Comparison of ENCODE assay signal across 27 cellular contexts in genomic region chr2:78218066-78218465, GRCh38.
DNase-seq lines count a peak whose midpoint lies in the region; ATAC-seq, FAIRE-seq and TF ChIP-seq lines count a peak whose summit lies in the region.
"Had no signal": no experiment of that assay in that cellular context is flagged by ENCODE, and none has a peak within 500 bp of the region (broad histone marks: within the 10 kb centered on the region; RNA-seq: fewer than 3 reads in every experiment).

No MANE protein-coding gene starts in this region.

- H3K9me3 ChIP-seq in HepG2 (ENCODE audit: low read length), result no peaks in the 10 kb centered on the region
- H3K9me3 ChIP-seq in right lobe of liver, result no peaks in the 10 kb centered on the region
- H3K9me3 ChIP-seq in IMR-90 (ENCODE audit: control insufficient read depth, insufficient read depth, low read length), result peaks cover under 1% of the 10 kb centered on the region; the same call in 1 of the 2 replicates
- peaks cover 39% of the 10 kb centered on the region for H3K9me3 ChIP-seq in Karpas-422 (ENCODE audit: low read length)
- no peaks in the 10 kb centered on the region for H3K9me3 ChIP-seq in neural progenitor cell (ENCODE audit: low read depth)
- no peaks in the 10 kb centered on the region for H3K9me3 ChIP-seq in pancreas
- H3K9me3 ChIP-seq: BE2C, BLaER1 had no signal

- H2AFZ ChIP-seq in HepG2 (ENCODE audit: low read length) (no peak overlapping the region), IMR-90 (replicated peaks; ENCODE audit: low read length, poor library complexity) (no peak overlapping the region), Karpas-422 (ENCODE audit: low read length) (no peak overlapping the region), neural progenitor cell (replicated peaks) (no peak overlapping the region)

- H3K79me2 ChIP-seq in HepG2 (ENCODE audit: insufficient read depth, low read length), result peaks cover 31% of the 10 kb centered on the region
- H3K79me2 ChIP-seq in Karpas-422 (ENCODE audit: low read length), result no peaks in the 10 kb centered on the region
- no peaks in the 10 kb centered on the region for H3K79me2 ChIP-seq in neural progenitor cell (ENCODE audit: low read depth)

- H3K36me3 ChIP-seq in HepG2 (replicated peaks in 1 of 2; ENCODE audit: control insufficient read depth in 1 of 2, insufficient read depth in 2 of 2, low read length in 2 of 2), result no peaks in the 10 kb centered on the region
- H3K36me3 ChIP-seq in right lobe of liver, result no peaks in the 10 kb centered on the region
- no peaks in the 10 kb centered on the region for H3K36me3 ChIP-seq in IMR-90 (ENCODE audit: control insufficient read depth, insufficient read depth, low read length)
- no peaks in the 10 kb centered on the region for H3K36me3 ChIP-seq in Karpas-422 (ENCODE audit: insufficient read depth, low read length)
- H3K36me3 ChIP-seq in neural progenitor cell, result no peaks in the 10 kb centered on the region
- H3K36me3 ChIP-seq in pancreas, result no peaks in the 10 kb centered on the region
- H3K36me3 ChIP-seq: BE2C, BLaER1 had no signal

- H3K9me2 ChIP-seq in Karpas-422 (replicated peaks; ENCODE audit: insufficient read depth, low read length), result no peaks in the 10 kb centered on the region

- H4K8ac ChIP-seq in IMR-90 (ENCODE audit: low read depth in 2 of 2, low read length in 2 of 2), result no peak overlapping the region

- H2BK20ac ChIP-seq in IMR-90 (ENCODE audit: low read depth, low read length), result no peak overlapping the region

- H3K14ac ChIP-seq in IMR-90 (replicated peaks; ENCODE audit: low read depth, low read length), result no peak overlapping the region

- H3K23ac ChIP-seq in IMR-90 (ENCODE audit: low read depth, low read length), result no peak overlapping the region

- intact Hi-C loops in HepG2 (cut with micrococcal nuclease; ENCODE audit: unreplicated experiment), result no loop called here
- intact Hi-C loops in right lobe of liver (cut with DNase I), result no loop called here
- intact Hi-C loops in IMR-90 (cut with micrococcal nuclease), result no loop called here
- intact Hi-C loops in pancreas (cut with DNase I), result no loop called here

- TF ChIP-seq POLR2A in HepG2 (IDR thresholded peaks at IDR 0.05; ENCODE audit: insufficient read depth in 1 of 2, low read depth in 2 of 2, low read length in 2 of 2), result no peak
- TF ChIP-seq POLR2A in right lobe of liver (IDR thresholded peaks at IDR 0.05), result no peak
- no peak for TF ChIP-seq POLR2A in IMR-90 (IDR thresholded peaks at IDR 0.05; ENCODE audit: low read depth, low read length)

- no peaks in the 10 kb centered on the region for H3K4me1 Mint-ChIP-seq in neural progenitor cell
- H3K4me1 Mint-ChIP-seq: CD14-positive monocyte; CD4-positive, alpha-beta memory T cell; CD4-positive, CD25-positive, alpha-beta regulatory T cell; CD8-positive, alpha-beta memory T cell had no signal

- no peak overlapping the region for H4K5ac ChIP-seq in IMR-90 (ENCODE audit: low read depth, low read length)

- H2BK120ac ChIP-seq in IMR-90 (ENCODE audit: low read depth, low read length), result no peak overlapping the region

- no peaks in the 10 kb centered on the region for H3K79me1 ChIP-seq in IMR-90 (ENCODE audit: low read depth in 1 of 2, low read length in 2 of 2)

- no peak overlapping the region for H3K27ac ChIP-seq in HepG2 (ENCODE audit: extremely low read length, insufficient read depth, low read length)
- H3K27ac ChIP-seq in right lobe of liver, result no peak overlapping the region
- H3K27ac ChIP-seq in IMR-90 (ENCODE audit: insufficient read depth, low read length), result no peak overlapping the region
- H3K27ac ChIP-seq in Karpas-422 (ENCODE audit: low read length), result no peak overlapping the region
- H3K27ac ChIP-seq in neural progenitor cell, result no peak overlapping the region
- H3K27ac ChIP-seq in pancreas, result no peak overlapping the region
- H3K27ac ChIP-seq: BLaER1 had no signal

- no peak overlapping the region for H3K4me3 ChIP-seq in HepG2 (replicated peaks in 1 of 3; ENCODE audit: insufficient read depth in 1 of 3, low read depth in 2 of 3, low read length in 3 of 3)
- no peak overlapping the region for H3K4me3 ChIP-seq in right lobe of liver
- H3K4me3 ChIP-seq in IMR-90 (ENCODE audit: insufficient read depth, low read depth, low read length), result no peak overlapping the region
- no peak overlapping the region for H3K4me3 ChIP-seq in Karpas-422 (ENCODE audit: low read length)
- H3K4me3 ChIP-seq in neural progenitor cell, result no peak overlapping the region
- no peak overlapping the region for H3K4me3 ChIP-seq in pancreas
- H3K4me3 ChIP-seq: BLaER1 had no signal

- H3K9me1 ChIP-seq in IMR-90 (ENCODE audit: insufficient read depth, low read length), result no peaks in the 10 kb centered on the region

- in situ Hi-C loops in HepG2 (cut with HindIII; ENCODE audit: extremely low pct_ligation_motif_present, low pct_unique_long_range_greater_than_20kb) (no loop called here), IMR-90 (cut with MboI; ENCODE audit: low sequenced_read_pairs) (no loop called here)

- H3K4me1 ChIP-seq in HepG2 (ENCODE audit: insufficient read depth, low read length), result no peaks in the 10 kb centered on the region
- no peaks in the 10 kb centered on the region for H3K4me1 ChIP-seq in right lobe of liver
- H3K4me1 ChIP-seq in IMR-90 (ENCODE audit: control insufficient read depth, insufficient read depth, low read length), result no peaks in the 10 kb centered on the region
- no peaks in the 10 kb centered on the region for H3K4me1 ChIP-seq in Karpas-422 (ENCODE audit: low read length)
- H3K4me1 ChIP-seq in neural progenitor cell, result no peaks in the 10 kb centered on the region
- H3K4me1 ChIP-seq in pancreas, result no peaks in the 10 kb centered on the region
- H3K4me1 ChIP-seq: BE2C, BLaER1 had no signal

- WGBS in HepG2 (ENCODE audit: low lambda C conversion rate), result 82% methylated on average over 1 of the region's 1 CpG
- WGBS in right lobe of liver (ENCODE audit: insufficient coverage, low coverage, low lambda C conversion rate, missing lambda C conversion rate), result 50% methylated on average over 1 of the region's 1 CpG
- no CpG with 5 or more reads among the region's 1 CpG for WGBS in IMR-90 (ENCODE audit: extremely low coverage in 2 of 2, insufficient read length in 1 of 2), 2 experiments
- 54 to 61% methylated on average over 1 of the region's 1 CpG for WGBS in pancreas, 2 donors

- dilution Hi-C loops in IMR-90 (cut with HindIII; ENCODE audit: low sequenced_read_pairs, unreplicated experiment), result no loop called here

- no peak for DNase-seq in HepG2 (ENCODE audit: low spot score)
- DNase-seq in right lobe of liver, result no peak
- no peak for DNase-seq in IMR-90
- peak; percentile 14 for DNase-seq in Karpas-422
- DNase-seq in myocyte (ENCODE audit: low read depth), result peak; percentile 3
- DNase-seq in GM10248 (ENCODE audit: extremely low spot score), result no peak
- no peak for DNase-seq in neural progenitor cell (ENCODE audit: low spot score)
- DNase-seq in pancreas, result no peak
- DNase-seq: 8988T; ACHN; BE2C; C1 segment of cervical spinal cord; CD4-positive, alpha-beta memory T cell; CD4-positive, CD25-positive, alpha-beta regulatory T cell; CD8-positive, alpha-beta memory T cell; COR-L47; DMS 273 treated with DMSO at 0.1 percent for 48 hours; DMS153; DMS53; DMS79; DND-41; EL; GDM1 had no signal

- ATAC-seq in HepG2, result no peak
- ATAC-seq in right lobe of liver, result no peak
- ATAC-seq in IMR-90 (ENCODE audit: low read depth), result no peak
- ATAC-seq in pancreas, result no peak

- H2BK5ac ChIP-seq in IMR-90 (ENCODE audit: low read depth, low read length, poor library complexity, severe bottlenecking), result no peak overlapping the region

- no peaks in the 10 kb centered on the region for H3K9me3 Mint-ChIP-seq in neural progenitor cell

- no peak overlapping the region for H3K56ac ChIP-seq in IMR-90 (ENCODE audit: extremely low read depth, insufficient read depth, low read length)

- TF ChIP-seq EP300 in HepG2 (IDR thresholded peaks at IDR 0.05; ENCODE audit: low read depth in 2 of 2, low read length in 2 of 2) (no peak), HepG2 (CRISPR knock-in tag; IDR thresholded peaks at IDR 0.05; ENCODE audit: borderline replicate concordance) (no peak)

- no peak overlapping the region for H4K91ac ChIP-seq in IMR-90 (ENCODE audit: insufficient read depth, low read depth, low read length)

- TF ChIP-seq RAD21 in HepG2 (CRISPR knock-in tag; IDR thresholded peaks at IDR 0.05), result no peak
- no peak for TF ChIP-seq RAD21 in IMR-90 (IDR thresholded peaks at IDR 0.05; ENCODE audit: low read length)

- no peak overlapping the region for H3K18ac ChIP-seq in IMR-90 (ENCODE audit: low read depth, low read length)

- H4K20me1 ChIP-seq in HepG2 (ENCODE audit: insufficient read depth, low read length), result no peaks in the 10 kb centered on the region
- no peaks in the 10 kb centered on the region for H4K20me1 ChIP-seq in IMR-90 (ENCODE audit: insufficient read depth, low read length)
- no peaks in the 10 kb centered on the region for H4K20me1 ChIP-seq in Karpas-422 (ENCODE audit: insufficient read depth, low read depth, low read length)
- H4K20me1 ChIP-seq in neural progenitor cell (ENCODE audit: low read depth), result no peaks in the 10 kb centered on the region
- H4K20me1 ChIP-seq: BLaER1 had no signal

- H3K27ac Mint-ChIP-seq in neural progenitor cell, result no peak overlapping the region
- H3K27ac Mint-ChIP-seq: CD14-positive monocyte; CD4-positive, alpha-beta memory T cell; CD4-positive, CD25-positive, alpha-beta regulatory T cell; CD8-positive, alpha-beta memory T cell had no signal

- CTCF ChIA-PET in HepG2 (lab: Yijun Ruan, JAX; ENCODE audit: low intra/inter-chr PET ratio, low total read pairs) (no interaction called here), IMR-90 (lab: Yijun Ruan, JAX) (no interaction called here), GM10248 (lab: Yijun Ruan, JAX) (no interaction called here)

- no peak overlapping the region for H2BK15ac ChIP-seq in IMR-90 (ENCODE audit: low read depth, low read length)

- no peak overlapping the region for H2AK9ac ChIP-seq in IMR-90 (replicated peaks; ENCODE audit: low read depth, low read length, poor library complexity)

- H3K4me2 ChIP-seq in HepG2 (ENCODE audit: low read depth, low read length) (no peak overlapping the region), IMR-90 (ENCODE audit: low read depth, low read length) (no peak overlapping the region), Karpas-422 (ENCODE audit: low read depth, low read length, poor library complexity, severe bottlenecking) (no peak overlapping the region), neural progenitor cell (no peak overlapping the region)
- H3K4me2 ChIP-seq: BLaER1 had no signal

- no peak overlapping the region for H2AK5ac ChIP-seq in IMR-90 (ENCODE audit: low read depth, low read length)

- H3F3A ChIP-seq in neural progenitor cell (ENCODE audit: low read depth), result no peaks in the 10 kb centered on the region

- H3K9ac ChIP-seq in HepG2 (ENCODE audit: insufficient read depth, low read depth, low read length), result no peak overlapping the region
- no peak overlapping the region for H3K9ac ChIP-seq in IMR-90 (ENCODE audit: low read depth, low read length)
- H3K9ac ChIP-seq in Karpas-422 (ENCODE audit: low read length), result no peak overlapping the region
- no peak overlapping the region for H3K9ac ChIP-seq in neural progenitor cell
- H3K9ac ChIP-seq: BLaER1 had no signal

- H3K27me3 Mint-ChIP-seq in neural progenitor cell (ENCODE audit: insufficient read depth, low read depth), result no peaks in the 10 kb centered on the region
- H3K27me3 Mint-ChIP-seq: CD4-positive, alpha-beta memory T cell; CD4-positive, CD25-positive, alpha-beta regulatory T cell; CD8-positive, alpha-beta memory T cell had no signal

- FAIRE-seq in HepG2 (lab: Jason Lieb, UNC), result no peak
- no peak for FAIRE-seq in pancreas (lab: Jason Lieb, UNC)
- FAIRE-seq: GM12891, GM19239 had no signal

- no peak overlapping the region for H3K4me3 Mint-ChIP-seq in neural progenitor cell
- H3K4me3 Mint-ChIP-seq: CD14-positive monocyte; CD4-positive, alpha-beta memory T cell; CD4-positive, CD25-positive, alpha-beta regulatory T cell; CD8-positive, alpha-beta memory T cell had no signal

- no peaks in the 10 kb centered on the region for H3K36me3 Mint-ChIP-seq in neural progenitor cell
- H3K36me3 Mint-ChIP-seq: CD14-positive monocyte; CD4-positive, alpha-beta memory T cell; CD4-positive, CD25-positive, alpha-beta regulatory T cell; CD8-positive, alpha-beta memory T cell had no signal

- TF ChIP-seq CTCF in HepG2 (CRISPR knock-in tag; IDR thresholded peaks at IDR 0.05), result no peak
- TF ChIP-seq CTCF in right lobe of liver (IDR thresholded peaks at IDR 0.05), result no peak
- no peak for TF ChIP-seq CTCF in IMR-90 (conservative IDR thresholded peaks at IDR 0.05; ENCODE audit: low read depth, low read length)
- TF ChIP-seq CTCF in GM10248 (IDR thresholded peaks at IDR 0.05; ENCODE audit: control extremely low read depth, extremely low read depth, low read depth, missing control alignments), result no peak
- TF ChIP-seq CTCF in neural progenitor cell (IDR thresholded peaks at IDR 0.05), result no peak
- no peak for TF ChIP-seq CTCF in pancreas (IDR thresholded peaks at IDR 0.05)

- POLR2A ChIA-PET in HepG2 (lab: Yijun Ruan, JAX) (no interaction called here), IMR-90 (lab: Charles Lee; ENCODE audit: unreplicated experiment) (no interaction called here), GM10248 (lab: Yijun Ruan, JAX) (no interaction called here)

- H3K27me3 ChIP-seq in HepG2 (ENCODE audit: control insufficient read depth in 1 of 2, insufficient read depth in 2 of 2, low read length in 2 of 2) (no peaks in the 10 kb centered on the region), right lobe of liver (no peaks in the 10 kb centered on the region), IMR-90 (ENCODE audit: control insufficient read depth, insufficient read depth, low read length) (no peaks in the 10 kb centered on the region), Karpas-422 (ENCODE audit: low read length) (no peaks in the 10 kb centered on the region), neural progenitor cell (no peaks in the 10 kb centered on the region), pancreas (no peaks in the 10 kb centered on the region)
- H3K27me3 ChIP-seq: BE2C, BLaER1 had no signal

- H3K4ac ChIP-seq in IMR-90 (ENCODE audit: low read depth, low read length), result no peak overlapping the region

- BruUV-seq in HepG2 (replicated peaks; lab: Mats Ljungman, UMichigan), result no TSS peak
- no TSS peak for BruUV-seq in IMR-90 (replicated peaks; lab: Mats Ljungman, UMichigan)

Comparison
In these comparisons a context has a peak if more than half of its experiments do, and no peak if none do; other contexts are left out.
1. DNase-seq: peak in Karpas-422 (single experiment) and myocyte (single experiment); none in HepG2 (single experiment), right lobe of liver (0 of 3), IMR-90 (single experiment), GM10248 (single experiment), neural progenitor cell (single experiment) and pancreas (0 of 6).